14 cellular contexts compared by ENCODE assay signal in genomic region chr16:86240716-86241363, GRCh38.
"Had no signal": no experiment of that assay in that cellular context is flagged by ENCODE, and none has a peak within 500 bp of the region (broad histone marks: within the 10 kb centered on the region; RNA-seq: fewer than 3 reads in every experiment).

No MANE protein-coding gene starts in this region.

- FAIRE-seq: colon had no signal

- ATAC-seq: activated CD4-positive, CD25-positive, alpha-beta regulatory T cell treated with anti-CD3 and anti-CD28 coated beads, Interleukin-2, amount 50 U/mL, for 24 hours; stimulated activated effector memory CD8-positive, alpha-beta T cell treated with anti-CD3 and anti-CD28 coated beads, Interleukin-12 subunit alpha, Interleukin-12 subunit beta, amount 100 ng/mL, for 72 hours had no signal

- H3K27me3 ChIP-seq: esophagus muscularis mucosa, ovary had no signal

- H3K27ac ChIP-seq: esophagus muscularis mucosa, neural progenitor cell, ovary had no signal

- DNase-seq: activated effector memory CD4-positive, alpha-beta T cell treated with Interleukin-2 at 50 U/mL for 16 hours; activated T-cell treated with anti-CD3 and anti-CD28 coated beads, Interleukin-2, amount 50 U/mL, for 24 hours; amniotic stem cell; foreskin fibroblast; glutamatergic neuron; kidney glomerular epithelial cell; naive B cell; ovary; stimulated activated CD4-positive, alpha-beta T cell treated with anti-CD3 and anti-CD28 coated beads, Interleukin-12 subunit alpha, Interleukin-12 subunit beta, amount 100 ng/mL, for 4 hours had no signal

- H3K4me3 ChIP-seq: esophagus muscularis mucosa, neural progenitor cell, ovary had no signal

- H2AFZ ChIP-seq: neural progenitor cell had no signal

- H3K9me3 ChIP-seq: esophagus muscularis mucosa, ovary had no signal

- H3K9ac ChIP-seq: neural progenitor cell had no signal

- H3K36me3 ChIP-seq: esophagus muscularis mucosa, neural progenitor cell, ovary had no signal

- H3K4me2 ChIP-seq: neural progenitor cell had no signal
